8 cellular contexts compared by ENCODE assay signal in genomic region chr7:32727483-32728411, GRCh38.
DNase-seq lines count a peak whose midpoint lies in the region; ATAC-seq and TF ChIP-seq lines count a peak whose summit lies in the region.
"Not testable (repeated sequence)": the region's sequence is repeated elsewhere in the genome, so short reads cannot be mapped to it uniquely, and the experiment has no call there.

No MANE protein-coding gene starts in this region.

- not testable (repeated sequence) for H3K9me3 Mint-ChIP-seq in CD4-positive, alpha-beta T cell

- H3K4me1 ChIP-seq in duodenal mucosa (ENCODE audit: control insufficient read depth in 1 of 2, insufficient read depth in 2 of 2, low read length in 2 of 2), result not testable (repeated sequence)

- DNase-seq in CD4-positive, alpha-beta T cell, result peak in 6 of 10 experiments; percentile 3 to 55 (median 17)
- DNase-seq in NCI-H510A (lab: John Stamatoyannopoulos, UW) (peak; percentile 7), left kidney (ENCODE audit: low read depth, low spot score) (peak; percentile 86)
- DNase-seq in activated CD4-positive, alpha-beta T cell treated with anti-CD3 and anti-CD28 coated beads, Interleukin-2, amount 50 U/mL, for 24 hours (ENCODE audit: low read depth in 1 of 2, low spot score in 1 of 2), result peak; percentile 1 to 7
- DNase-seq in stimulated activated CD4-positive, alpha-beta T cell treated with anti-CD3 and anti-CD28 coated beads, Interleukin-15, amount 100 ng/mL, for 24 hours, result peak; percentile 65

- H3K4me3 Mint-ChIP-seq in CD4-positive, alpha-beta T cell, result peak overlapping the region; percentile 87

- ATAC-seq in CD4-positive, alpha-beta T cell (ENCODE audit: poor library complexity), result peak; percentile 48
- ATAC-seq in GM19452 (IDR thresholded peaks at IDR 0.05; ENCODE audit: unreplicated experiment) (peak; percentile 46), HG03354 (IDR thresholded peaks at IDR 0.05; ENCODE audit: poor library complexity, severe bottlenecking, unreplicated experiment) (peak; percentile 69)

- H3K9ac ChIP-seq in duodenal mucosa (ENCODE audit: low read depth in 1 of 2, low read length in 2 of 2), result peak overlapping the region in 1 of 2 donors; percentile 54

- H3K27me3 ChIP-seq in CD4-positive, alpha-beta T cell (ENCODE audit: control insufficient read depth, insufficient read depth, low read length); duodenal mucosa (ENCODE audit: control insufficient read depth in 1 of 2, insufficient read depth in 2 of 2, low read length in 2 of 2): not testable (repeated sequence)

- H3K9me3 ChIP-seq in CD4-positive, alpha-beta T cell (ENCODE audit: control insufficient read depth, low read length); duodenal mucosa (ENCODE audit: control insufficient read depth in 1 of 2, low read length in 2 of 2): not testable (repeated sequence)

- POLR2A ChIA-PET in CD4-positive, alpha-beta T cell (lab: Charles Lee), result interaction anchor here (1.0 to 1.5 kb wide), 3 partner anchors 232 to 313 kb away, joined by 3 to 4 read pairs (median 3); partner anchors contain the start of genes AVL9 and LSM5

- H3K4me3 ChIP-seq in duodenal mucosa (ENCODE audit: low read depth in 1 of 2, low read length in 2 of 2), result peak overlapping the region; percentile 43 to 73

- not testable (repeated sequence) for H3K4me1 Mint-ChIP-seq in CD4-positive, alpha-beta T cell (ENCODE audit: low read depth)

- intact Hi-C loops in CD4-positive, alpha-beta T cell (cut with DNase I, micrococcal nuclease), result not testable (repeated sequence)

- CTCF ChIA-PET in CD4-positive, alpha-beta T cell (lab: Charles Lee), result not testable (repeated sequence)

- not testable (repeated sequence) for H3K36me3 Mint-ChIP-seq in CD4-positive, alpha-beta T cell (ENCODE audit: low read depth)

- H3K36me3 ChIP-seq in duodenal mucosa (ENCODE audit: control insufficient read depth in 1 of 2, insufficient read depth in 2 of 2, low read length in 2 of 2), result not testable (repeated sequence)

- not testable (repeated sequence) for TF ChIP-seq CTCF in CD4-positive, alpha-beta T cell (IDR thresholded peaks at IDR 0.05)

- H3K27me3 Mint-ChIP-seq in CD4-positive, alpha-beta T cell, result peaks cover 30% of the 10 kb centered on the region

- H3K27ac ChIP-seq in CD4-positive, alpha-beta T cell (ENCODE audit: low read depth, low read length), result not testable (repeated sequence)
- peak overlapping the region; percentile 56 for H3K27ac ChIP-seq in duodenal mucosa (ENCODE audit: low read depth, low read length)

- H3K27ac Mint-ChIP-seq in CD4-positive, alpha-beta T cell, result not testable (repeated sequence)

Comparison
In these comparisons a context has a peak if more than half of its experiments do, and no peak if none do; other contexts are left out.
1. DNase-seq: peak in every context shown above with its lines; median percentile 86 in left kidney; 65 in stimulated activated CD4-positive, alpha-beta T cell treated with anti-CD3 and anti-CD28 coated beads, Interleukin-15, amount 100 ng/mL, for 24 hours; 17 in CD4-positive, alpha-beta T cell; 7 in NCI-H510A; 4 in activated CD4-positive, alpha-beta T cell treated with anti-CD3 and anti-CD28 coated beads, Interleukin-2, amount 50 U/mL, for 24 hours.